Comparison of ENCODE assay signal across 8 cellular contexts in genomic region chr1:33099290-33100118, GRCh38. TPM values are rescaled to one million over a fixed set of nuclear protein-coding genes. Genes with fewer than 3 reads are reported as not detected.
DNase-seq lines count a peak whose midpoint lies in the region; ATAC-seq lines count a peak whose summit lies in the region.

No MANE protein-coding gene starts in this region.

- peak overlapping the region; percentile 97 for H4K91ac ChIP-seq in mesenchymal stem cell (ENCODE audit: low read length)

- peak overlapping the region; percentile 100 for H2AK5ac ChIP-seq in mesenchymal stem cell (ENCODE audit: low read length, severe bottlenecking)

- H2BK12ac ChIP-seq in mesenchymal stem cell (ENCODE audit: low read length in 2 of 2), result peak overlapping the region; percentile 98 to 99

- H3K18ac ChIP-seq in mesenchymal stem cell (ENCODE audit: low read depth in 1 of 2, low read length in 2 of 2), result peak overlapping the region; percentile 90 to 93

- H3K4me1 ChIP-seq in mesenchymal stem cell (ENCODE audit: control insufficient read depth, insufficient read depth, low read depth, low read length), result peaks cover 25% of the 10 kb centered on the region

- ATAC-seq in GM18498 (IDR thresholded peaks at IDR 0.05; ENCODE audit: unreplicated experiment) (peak; percentile 69), HG03196 (IDR thresholded peaks at IDR 0.05; ENCODE audit: unreplicated experiment) (peak; percentile 81), HG02678 (IDR thresholded peaks at IDR 0.05; ENCODE audit: unreplicated experiment) (no peak)

- DNase-seq in T follicular helper cell (ENCODE audit: low read depth) (peak; percentile 50), amniotic epithelial cell (ENCODE audit: low read depth) (peak; percentile 100), mesenchymal stem cell (peak; percentile 100), D341Med (ENCODE audit: low spot score) (no peak)
- DNase-seq in stimulated activated naive CD4-positive, alpha-beta T cell (lab: John Stamatoyannopoulos, UW), result peak; percentile 36 to 85 (median 71)

- no peak overlapping the region for H3K4me2 ChIP-seq in mesenchymal stem cell (ENCODE audit: low read length, poor library complexity, severe bottlenecking)

- peak overlapping the region; percentile 100 for H3K27ac ChIP-seq in mesenchymal stem cell (ENCODE audit: low read length, poor library complexity, severe bottlenecking)

- H3K27me3 ChIP-seq in mesenchymal stem cell (ENCODE audit: control insufficient read depth in 1 of 2, insufficient read depth in 1 of 2, low read length in 2 of 2), result no peaks in the 10 kb centered on the region

- peak overlapping the region; percentile 91 for H4K8ac ChIP-seq in mesenchymal stem cell (ENCODE audit: low read length)

- no peak overlapping the region for H2AFZ ChIP-seq in mesenchymal stem cell (ENCODE audit: low read depth, low read length)

- peaks cover 18 to 41% of the 10 kb centered on the region in 2 experiments for H3K36me3 ChIP-seq in mesenchymal stem cell (ENCODE audit: control insufficient read depth in 1 of 2, insufficient read depth in 2 of 2, low read depth in 1 of 2, low read length in 2 of 2)

- H3K79me1 ChIP-seq in mesenchymal stem cell (replicated peaks; ENCODE audit: low read length, poor library complexity, severe bottlenecking), result peaks cover 9% of the 10 kb centered on the region

- peak overlapping the region; percentile 49 for H2BK15ac ChIP-seq in mesenchymal stem cell (ENCODE audit: low read depth, poor library complexity, severe bottlenecking)

- H3K9me3 ChIP-seq in mesenchymal stem cell (ENCODE audit: control insufficient read depth, low read length), result no peaks in the 10 kb centered on the region

- 11% methylated on average over 8 of the region's 13 CpGs for WGBS in mesenchymal stem cell

- H2BK5ac ChIP-seq in mesenchymal stem cell (ENCODE audit: low read depth, low read length, poor library complexity, severe bottlenecking), result peak overlapping the region; percentile 98

- peak overlapping the region in 1 of 2 experiments; percentile 29 for H3K4me3 ChIP-seq in mesenchymal stem cell (ENCODE audit: insufficient read depth in 1 of 2, low read depth in 1 of 2, low read length in 2 of 2)

- H3K23ac ChIP-seq in mesenchymal stem cell (ENCODE audit: low read length in 2 of 2), result no peak overlapping the region

- H3K4ac ChIP-seq in mesenchymal stem cell (ENCODE audit: low read depth in 1 of 2, low read length in 2 of 2), result peak overlapping the region; percentile 29 to 95

- H3K9ac ChIP-seq in mesenchymal stem cell (ENCODE audit: low read length), result peak overlapping the region; percentile 78

- H2BK120ac ChIP-seq in mesenchymal stem cell (ENCODE audit: low read depth, low read length), result peak overlapping the region; percentile 87

- no peak overlapping the region for H3K14ac ChIP-seq in mesenchymal stem cell (ENCODE audit: low read length in 2 of 2)

RNA-seq across cellular contexts. Expression of gene AZIN2, which starts 18.6 kb away (rescaled TPM):
- polyA plus RNA-seq in mesenchymal stem cell (2013, experiment 1 of 2), result 4.2 TPM
- polyA plus RNA-seq in mesenchymal stem cell (2013, experiment 2 of 2), result 3.2 TPM
